In genomic region chr1:156592910-156593732, GRCh38 we compare ENCODE assay signal across 11 cellular contexts. TPM values are rescaled to one million over a fixed set of nuclear protein-coding genes. Genes with fewer than 3 reads are reported as not detected.
A peak's percentile ranks its signal among the peaks of the same experiment; 100 is the strongest.
DNase-seq lines count a peak whose midpoint lies in the region; ATAC-seq and TF ChIP-seq lines count a peak whose summit lies in the region.
"Had no signal": no experiment of that assay in that cellular context is flagged by ENCODE, and none has a peak within 500 bp of the region (broad histone marks: within the 10 kb centered on the region; RNA-seq: fewer than 3 reads in every experiment).

No MANE protein-coding gene starts in this region.

- intact Hi-C loops in Panc1 (cut with micrococcal nuclease; ENCODE audit: unreplicated experiment) = no loop called here

- H3K27me3 ChIP-seq in Panc1 (ENCODE audit: control insufficient read depth, insufficient read depth, low read length) (no peaks in the 10 kb centered on the region), endodermal cell (ENCODE audit: control insufficient read depth, insufficient read depth, low read length, poor library complexity, severe bottlenecking) (no peaks in the 10 kb centered on the region)

- CTCF ChIA-PET in Panc1 (lab: Charles Lee) = no interaction called here

- no TSS peak for BruUV-seq in Panc1 (replicated peaks; lab: Mats Ljungman, UMichigan)

- no peaks in the 10 kb centered on the region for H3K9me3 Mint-ChIP-seq in activated naive CD4-positive, alpha-beta T cell treated with anti-CD3 and anti-CD28 coated beads, Interleukin-2, amount 50 U/mL, for 24 hours
- H3K9me3 Mint-ChIP-seq in endodermal cell = no peaks in the 10 kb centered on the region
- H3K9me3 Mint-ChIP-seq in type B pancreatic cell = no peaks in the 10 kb centered on the region

- H3K4me1 ChIP-seq in Panc1 (ENCODE audit: control insufficient read depth, insufficient read depth, low read length) (peaks cover 19% of the 10 kb centered on the region), endodermal cell (ENCODE audit: control insufficient read depth, insufficient read depth, low read length) (no peaks in the 10 kb centered on the region)

- peaks cover 13% of the 10 kb centered on the region for H3K36me3 Mint-ChIP-seq in activated naive CD4-positive, alpha-beta T cell treated with anti-CD3 and anti-CD28 coated beads, Interleukin-2, amount 50 U/mL, for 24 hours
- peaks cover 30% of the 10 kb centered on the region for H3K36me3 Mint-ChIP-seq in endodermal cell (ENCODE audit: low read depth)
- H3K36me3 Mint-ChIP-seq in type B pancreatic cell = peaks cover 5% of the 10 kb centered on the region

- peak overlapping the region; percentile 88 for H3K4me3 Mint-ChIP-seq in activated naive CD4-positive, alpha-beta T cell treated with anti-CD3 and anti-CD28 coated beads, Interleukin-2, amount 50 U/mL, for 24 hours
- H3K4me3 Mint-ChIP-seq in endodermal cell (peak overlapping the region; percentile 75), type B pancreatic cell (peak overlapping the region; percentile 91)

- H3K36me3 ChIP-seq in Panc1 (ENCODE audit: control insufficient read depth, insufficient read depth, low read length) (peaks cover 15% of the 10 kb centered on the region), endodermal cell (ENCODE audit: control insufficient read depth, insufficient read depth, low read length) (peaks cover 40% of the 10 kb centered on the region)

- H3K4me1 Mint-ChIP-seq in activated naive CD4-positive, alpha-beta T cell treated with anti-CD3 and anti-CD28 coated beads, Interleukin-2, amount 50 U/mL, for 24 hours = peaks cover 36% of the 10 kb centered on the region
- H3K4me1 Mint-ChIP-seq in endodermal cell (peaks cover 5% of the 10 kb centered on the region), type B pancreatic cell (ENCODE audit: unreplicated experiment) (peaks cover 4% of the 10 kb centered on the region)

- no peak for DNase-seq in activated naive CD4-positive, alpha-beta T cell treated with anti-CD3 and anti-CD28 coated beads, Interleukin-2, amount 50 U/mL, for 16 hours
- DNase-seq in Panc1 (ENCODE audit: low read depth, low spot score) (no peak), endodermal cell (no peak), type B pancreatic cell (ENCODE audit: extremely low spot score, unreplicated experiment) (no peak), GM20000 (ENCODE audit: low spot score) (no peak), NCI-H526 (lab: John Stamatoyannopoulos, UW) (no peak)
- DNase-seq: cerebellar nuclear complex, kidney had no signal

- in situ Hi-C loops in Panc1 (cut with HindIII; ENCODE audit: low pct_unique_long_range_greater_than_20kb, low sequenced_read_pairs) = no loop called here

- peak overlapping the region; percentile 53 for H3K27ac Mint-ChIP-seq in activated naive CD4-positive, alpha-beta T cell treated with anti-CD3 and anti-CD28 coated beads, Interleukin-2, amount 50 U/mL, for 24 hours
- H3K27ac Mint-ChIP-seq in endodermal cell = no peak overlapping the region
- no peak overlapping the region for H3K27ac Mint-ChIP-seq in type B pancreatic cell

- H3K4me3 ChIP-seq in Panc1 (ENCODE audit: low read depth in 2 of 2, low read length in 2 of 2) (peak overlapping the region; percentile 71 to 84), endodermal cell (ENCODE audit: low read length) (peak overlapping the region; percentile 86)

- POLR2A ChIA-PET in Panc1 (lab: Charles Lee) = interaction anchor here (0.6 to 1.0 kb wide), 2 partner anchors 143 to 209 kb away, joined by 3 to 13 read pairs; no protein-coding TSS in a partner anchor

- TF ChIP-seq CTCF in Panc1 (IDR thresholded peaks at IDR 0.05) (no peak), endodermal cell (conservative IDR thresholded peaks at IDR 0.05) (no peak), type B pancreatic cell (conservative IDR thresholded peaks at IDR 0.05) (no peak), GM20000 (IDR thresholded peaks at IDR 0.05; ENCODE audit: extremely low read depth, missing control alignments) (no peak)

- no peaks in the 10 kb centered on the region for H3K27me3 Mint-ChIP-seq in activated naive CD4-positive, alpha-beta T cell treated with anti-CD3 and anti-CD28 coated beads, Interleukin-2, amount 50 U/mL, for 24 hours
- no peaks in the 10 kb centered on the region for H3K27me3 Mint-ChIP-seq in endodermal cell (ENCODE audit: insufficient read depth)
- H3K27me3 Mint-ChIP-seq in type B pancreatic cell = no peaks in the 10 kb centered on the region

- H3K9me3 ChIP-seq in Panc1 (ENCODE audit: control insufficient read depth, insufficient read depth, low read depth, low read length) = no peaks in the 10 kb centered on the region
- no peaks in the 10 kb centered on the region for H3K9me3 ChIP-seq in endodermal cell (ENCODE audit: control insufficient read depth, low read length)

- H3K27ac ChIP-seq in Panc1 (ENCODE audit: low read length) (peak overlapping the region; percentile 92), endodermal cell (ENCODE audit: low read depth, low read length) (no peak overlapping the region)

- H3K9ac ChIP-seq in endodermal cell (ENCODE audit: extremely low read depth, low read length, poor library complexity, severe bottlenecking) = no peak overlapping the region

- ATAC-seq in Panc1 (no peak), GM21723 (IDR thresholded peaks at IDR 0.05; ENCODE audit: unreplicated experiment) (no peak)

- WGBS in endodermal cell (ENCODE audit: insufficient coverage in 1 of 2, insufficient read length in 1 of 2), 2 experiments = 85 to 94% methylated on average over 4 to 8 of the region's 8 CpGs

RNA-seq across cellular contexts. Expression of gene NAXE, which starts 1.5 kb away (rescaled TPM):
- 211 TPM for total RNA-seq in Panc1 (2021; ENCODE audit: unreplicated experiment)
- polyA plus RNA-seq in Panc1 (2012; ENCODE audit: insufficient read length) = 269 TPM
- 100 to 1,000 TPM in 1 of 2 donors, 10 to 100 TPM in 1; 96.0 to 129 TPM for total RNA-seq in endodermal cell
- 72.2 TPM for polyA plus RNA-seq in endodermal cell (2013, experiment 1 of 2)
- 60.4 TPM for polyA plus RNA-seq in endodermal cell (2013, experiment 2 of 2)
- 86.3 and 98.4 TPM in 2 replicates for total RNA-seq in type B pancreatic cell (ENCODE audit: low replicate concordance)

RNA-seq across cellular contexts. Expression of gene GPATCH4, which starts 8.2 kb away (rescaled TPM):
- 44.4 TPM for total RNA-seq in Panc1 (2021; ENCODE audit: unreplicated experiment)
- 39.2 TPM for polyA plus RNA-seq in Panc1 (2012; ENCODE audit: insufficient read length)
- 10 to 100 TPM; 23.0 to 34.4 TPM for total RNA-seq in endodermal cell
- polyA plus RNA-seq in endodermal cell (2013, experiment 1 of 2) = 19.7 TPM
- 17.4 TPM for polyA plus RNA-seq in endodermal cell (2013, experiment 2 of 2)
- total RNA-seq in type B pancreatic cell (ENCODE audit: low replicate concordance) = 22.4 and 30.7 TPM in 2 replicates

RNA-seq across cellular contexts. Expression of gene TTC24, which starts 13.6 kb away (rescaled TPM):
- not detected for total RNA-seq in Panc1 (2021; ENCODE audit: unreplicated experiment)
- polyA plus RNA-seq in Panc1 (2012; ENCODE audit: insufficient read length) = not detected
- total RNA-seq in endodermal cell = not detected
- polyA plus RNA-seq in endodermal cell (2013, experiment 1 of 2) = not detected
- polyA plus RNA-seq in endodermal cell (2013, experiment 2 of 2) = not detected
- total RNA-seq in type B pancreatic cell (ENCODE audit: low replicate concordance) = not detected in 2 replicates

RNA-seq across cellular contexts. Expression of gene IQGAP3, which starts 20.8 kb away (rescaled TPM):
- total RNA-seq in Panc1 (2021; ENCODE audit: unreplicated experiment) (25.6 TPM), endodermal cell (10 to 100 TPM; 28.6 to 36.9 TPM), type B pancreatic cell (ENCODE audit: low replicate concordance) (17.6 and 35.3 TPM in 2 replicates)
- 10.8 TPM for polyA plus RNA-seq in Panc1 (2012; ENCODE audit: insufficient read length)
- 28.9 TPM for polyA plus RNA-seq in endodermal cell (2013, experiment 1 of 2)
- polyA plus RNA-seq in endodermal cell (2013, experiment 2 of 2) = 28.9 TPM

RNA-seq across cellular contexts. Expression of gene HAPLN2, which starts 26.1 kb away (rescaled TPM):
- total RNA-seq in Panc1 (2021; ENCODE audit: unreplicated experiment) = 0.21 TPM
- polyA plus RNA-seq in Panc1 (2012; ENCODE audit: insufficient read length) = 0.44 TPM
- 1 to 10 TPM in 1 of 2 donors, under 1 TPM in 1; 0.42 to 2.8 TPM for total RNA-seq in endodermal cell
- 0.82 TPM for polyA plus RNA-seq in endodermal cell (2013, experiment 1 of 2)
- 0.54 TPM for polyA plus RNA-seq in endodermal cell (2013, experiment 2 of 2)
- total RNA-seq in type B pancreatic cell (ENCODE audit: low replicate concordance) = not detected in 2 replicates
- total RNA-seq: T-helper 1 cell treated with Interleukin-12 subunit alpha and Interleukin-12 subunit beta and Interleukin-4 antibody, amounts not matched to agents 30 ng/mL and 1 ng/mL, for 36 hours had no signal
